ENCODE assay signal across 1 cellular context in the genomic region with DNA sequence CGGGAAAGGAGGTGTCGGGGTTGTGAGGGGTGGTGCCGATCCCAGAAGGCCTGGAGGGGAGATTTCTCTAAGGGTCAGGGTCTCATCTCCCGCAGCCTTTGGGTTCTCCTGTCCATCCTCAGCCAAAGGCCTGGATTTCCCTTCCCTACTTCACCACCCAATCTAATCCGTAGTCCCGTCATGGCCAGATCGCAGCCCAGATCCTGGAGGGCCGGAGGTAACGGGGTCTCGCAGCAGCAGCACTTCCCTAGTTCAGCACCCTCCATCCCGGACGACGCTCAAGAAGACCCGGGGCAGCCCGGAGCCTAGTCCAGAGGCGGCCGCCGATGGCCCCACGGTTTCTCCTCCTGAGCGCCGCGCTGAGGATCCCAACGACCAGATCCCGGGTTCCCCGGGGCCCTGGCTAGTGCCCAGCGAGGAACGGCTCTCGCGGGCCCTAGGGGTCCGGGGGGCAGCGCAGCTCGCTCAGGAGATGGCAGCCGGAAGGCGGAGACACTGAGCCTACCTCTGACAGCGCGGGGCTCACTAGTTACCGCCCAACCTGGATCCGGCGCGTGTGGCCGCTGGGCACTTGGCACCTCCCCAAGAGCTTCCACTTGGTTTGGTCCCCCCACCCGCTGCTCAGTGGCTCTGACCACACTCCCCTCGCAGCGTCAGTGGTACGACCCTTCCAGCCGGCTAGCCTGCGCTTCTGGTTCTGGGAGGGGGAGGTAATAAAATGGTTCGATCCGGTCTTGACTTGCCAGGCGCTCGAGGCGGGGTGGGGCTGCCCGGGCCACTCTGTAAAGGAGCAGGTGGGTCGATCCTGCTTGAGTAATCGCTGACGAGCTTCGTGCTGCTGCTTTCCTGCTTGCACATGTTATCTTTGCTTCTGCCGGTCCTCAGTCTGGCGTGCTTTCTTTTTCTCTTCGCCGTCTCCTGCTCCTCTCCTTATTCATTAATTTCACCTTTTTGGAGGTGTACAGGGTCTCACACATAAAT.
A peak's percentile ranks its signal among the peaks of the same experiment; 100 is the strongest.
TF ChIP-seq lines count a peak whose summit lies in the region.

No MANE protein-coding gene starts in this region.

TF ChIP-seq in HEK293, 187 proteins besides CTCF, POLR2A, EP300 and RAD21 (continued from another document and continues in another):
- TF ChIP-seq, protein P1, sequence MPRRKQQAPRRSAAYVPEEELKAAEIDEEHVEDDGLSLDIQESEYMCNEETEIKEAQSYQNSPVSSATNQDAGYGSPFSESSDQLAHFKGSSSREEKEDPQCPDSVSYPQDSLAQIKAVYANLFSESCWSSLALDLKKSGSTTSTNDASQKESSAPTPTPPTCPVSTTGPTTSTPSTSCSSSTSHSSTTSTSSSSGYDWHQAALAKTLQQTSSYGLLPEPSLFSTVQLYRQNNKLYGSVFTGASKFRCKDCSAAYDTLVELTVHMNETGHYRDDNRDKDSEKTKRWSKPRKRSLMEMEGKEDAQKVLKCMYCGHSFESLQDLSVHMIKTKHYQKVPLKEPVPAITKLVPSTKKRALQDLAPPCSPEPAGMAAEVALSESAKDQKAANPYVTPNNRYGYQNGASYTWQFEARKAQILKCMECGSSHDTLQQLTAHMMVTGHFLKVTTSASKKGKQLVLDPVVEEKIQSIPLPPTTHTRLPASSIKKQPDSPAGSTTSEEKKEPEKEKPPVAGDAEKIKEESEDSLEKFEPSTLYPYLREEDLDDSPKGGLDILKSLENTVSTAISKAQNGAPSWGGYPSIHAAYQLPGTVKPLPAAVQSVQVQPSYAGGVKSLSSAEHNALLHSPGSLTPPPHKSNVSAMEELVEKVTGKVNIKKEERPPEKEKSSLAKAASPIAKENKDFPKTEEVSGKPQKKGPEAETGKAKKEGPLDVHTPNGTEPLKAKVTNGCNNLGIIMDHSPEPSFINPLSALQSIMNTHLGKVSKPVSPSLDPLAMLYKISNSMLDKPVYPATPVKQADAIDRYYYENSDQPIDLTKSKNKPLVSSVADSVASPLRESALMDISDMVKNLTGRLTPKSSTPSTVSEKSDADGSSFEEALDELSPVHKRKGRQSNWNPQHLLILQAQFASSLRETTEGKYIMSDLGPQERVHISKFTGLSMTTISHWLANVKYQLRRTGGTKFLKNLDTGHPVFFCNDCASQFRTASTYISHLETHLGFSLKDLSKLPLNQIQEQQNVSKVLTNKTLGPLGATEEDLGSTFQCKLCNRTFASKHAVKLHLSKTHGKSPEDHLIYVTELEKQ (tag by site-specific recombination; IDR thresholded peaks at IDR 0.05; ENCODE audit: borderline replicate concordance): no peak
- TF ChIP-seq ZNF571 (tag by site-specific recombination; IDR thresholded peaks at IDR 0.05): no peak
- no peak for TF ChIP-seq ZNF624 (tag by site-specific recombination; IDR thresholded peaks at IDR 0.05)
- TF ChIP-seq, protein P2, sequence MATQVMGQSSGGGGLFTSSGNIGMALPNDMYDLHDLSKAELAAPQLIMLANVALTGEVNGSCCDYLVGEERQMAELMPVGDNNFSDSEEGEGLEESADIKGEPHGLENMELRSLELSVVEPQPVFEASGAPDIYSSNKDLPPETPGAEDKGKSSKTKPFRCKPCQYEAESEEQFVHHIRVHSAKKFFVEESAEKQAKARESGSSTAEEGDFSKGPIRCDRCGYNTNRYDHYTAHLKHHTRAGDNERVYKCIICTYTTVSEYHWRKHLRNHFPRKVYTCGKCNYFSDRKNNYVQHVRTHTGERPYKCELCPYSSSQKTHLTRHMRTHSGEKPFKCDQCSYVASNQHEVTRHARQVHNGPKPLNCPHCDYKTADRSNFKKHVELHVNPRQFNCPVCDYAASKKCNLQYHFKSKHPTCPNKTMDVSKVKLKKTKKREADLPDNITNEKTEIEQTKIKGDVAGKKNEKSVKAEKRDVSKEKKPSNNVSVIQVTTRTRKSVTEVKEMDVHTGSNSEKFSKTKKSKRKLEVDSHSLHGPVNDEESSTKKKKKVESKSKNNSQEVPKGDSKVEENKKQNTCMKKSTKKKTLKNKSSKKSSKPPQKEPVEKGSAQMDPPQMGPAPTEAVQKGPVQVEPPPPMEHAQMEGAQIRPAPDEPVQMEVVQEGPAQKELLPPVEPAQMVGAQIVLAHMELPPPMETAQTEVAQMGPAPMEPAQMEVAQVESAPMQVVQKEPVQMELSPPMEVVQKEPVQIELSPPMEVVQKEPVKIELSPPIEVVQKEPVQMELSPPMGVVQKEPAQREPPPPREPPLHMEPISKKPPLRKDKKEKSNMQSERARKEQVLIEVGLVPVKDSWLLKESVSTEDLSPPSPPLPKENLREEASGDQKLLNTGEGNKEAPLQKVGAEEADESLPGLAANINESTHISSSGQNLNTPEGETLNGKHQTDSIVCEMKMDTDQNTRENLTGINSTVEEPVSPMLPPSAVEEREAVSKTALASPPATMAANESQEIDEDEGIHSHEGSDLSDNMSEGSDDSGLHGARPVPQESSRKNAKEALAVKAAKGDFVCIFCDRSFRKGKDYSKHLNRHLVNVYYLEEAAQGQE (tag by site-specific recombination; IDR thresholded peaks at IDR 0.05): peak; percentile 87
- peak; percentile 61; the same call in 1 of the 2 replicates for TF ChIP-seq ZBTB48 (tag by site-specific recombination; IDR thresholded peaks at IDR 0.05)
- TF ChIP-seq ZNF549 (tag by site-specific recombination; IDR thresholded peaks at IDR 0.05): no peak
- peak; percentile 50 for TF ChIP-seq ZNF561 (tag by site-specific recombination; IDR thresholded peaks at IDR 0.05; ENCODE audit: borderline replicate concordance)
- peak; percentile 66; the same call in 1 of the 2 replicates for TF ChIP-seq BCL11A (tag by site-specific recombination; IDR thresholded peaks at IDR 0.05; ENCODE audit: low read depth)
- TF ChIP-seq ZNF324 (tag by site-specific recombination; IDR thresholded peaks at IDR 0.05): peak; percentile 92
- TF ChIP-seq ZNF157 (tag by site-specific recombination; IDR thresholded peaks at IDR 0.05): no peak
- TF ChIP-seq ZNF335 (tag by site-specific recombination; conservative IDR thresholded peaks at IDR 0.05): peak; percentile 68
- TF ChIP-seq ZNF555 (tag by site-specific recombination; conservative IDR thresholded peaks at IDR 0.05): no peak
- 0 out of 2 replicates have a peak, but pooled peaks have one; percentile 45 for TF ChIP-seq BCL11B (tag by site-specific recombination; IDR thresholded peaks at IDR 0.05; ENCODE audit: low read depth)
- no peak for TF ChIP-seq SALL2 (tag by site-specific recombination; IDR thresholded peaks at IDR 0.05; ENCODE audit: borderline replicate concordance)
- peak; percentile 20; the same call in 1 of the 2 replicates for TF ChIP-seq ZNF558 (tag by site-specific recombination; IDR thresholded peaks at IDR 0.05)
- peak; percentile 85 for TF ChIP-seq ZNF629 (tag by site-specific recombination; IDR thresholded peaks at IDR 0.05)
- peak; percentile 60; the same call in 1 of the 2 replicates for TF ChIP-seq KLF9 (tag by site-specific recombination; IDR thresholded peaks at IDR 0.05; ENCODE audit: low read depth)
- no peak for TF ChIP-seq MYNN (tag by site-specific recombination; IDR thresholded peaks at IDR 0.05; ENCODE audit: borderline replicate concordance)
- TF ChIP-seq ZNF10 (tag by site-specific recombination; IDR thresholded peaks at IDR 0.05): peak; percentile 84
- TF ChIP-seq OVOL3 (tag by site-specific recombination; IDR thresholded peaks at IDR 0.05): no peak
- TF ChIP-seq, protein P3, sequence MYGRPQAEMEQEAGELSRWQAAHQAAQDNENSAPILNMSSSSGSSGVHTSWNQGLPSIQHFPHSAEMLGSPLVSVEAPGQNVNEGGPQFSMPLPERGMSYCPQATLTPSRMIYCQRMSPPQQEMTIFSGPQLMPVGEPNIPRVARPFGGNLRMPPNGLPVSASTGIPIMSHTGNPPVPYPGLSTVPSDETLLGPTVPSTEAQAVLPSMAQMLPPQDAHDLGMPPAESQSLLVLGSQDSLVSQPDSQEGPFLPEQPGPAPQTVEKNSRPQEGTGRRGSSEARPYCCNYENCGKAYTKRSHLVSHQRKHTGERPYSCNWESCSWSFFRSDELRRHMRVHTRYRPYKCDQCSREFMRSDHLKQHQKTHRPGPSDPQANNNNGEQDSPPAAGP (tag by site-specific recombination; IDR thresholded peaks at IDR 0.05): peak; percentile 88
- TF ChIP-seq, protein P4, sequence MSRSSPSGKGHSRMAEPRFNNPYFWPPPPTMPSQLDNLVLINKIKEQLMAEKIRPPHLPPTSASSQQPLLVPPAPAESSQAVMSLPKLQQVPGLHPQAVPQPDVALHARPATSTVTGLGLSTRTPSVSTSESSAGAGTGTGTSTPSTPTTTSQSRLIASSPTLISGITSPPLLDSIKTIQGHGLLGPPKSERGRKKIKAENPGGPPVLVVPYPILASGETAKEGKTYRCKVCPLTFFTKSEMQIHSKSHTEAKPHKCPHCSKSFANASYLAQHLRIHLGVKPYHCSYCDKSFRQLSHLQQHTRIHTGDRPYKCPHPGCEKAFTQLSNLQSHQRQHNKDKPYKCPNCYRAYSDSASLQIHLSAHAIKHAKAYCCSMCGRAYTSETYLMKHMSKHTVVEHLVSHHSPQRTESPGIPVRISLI (tag by site-specific recombination; IDR thresholded peaks at IDR 0.05): no peak
- TF ChIP-seq, protein P5, sequence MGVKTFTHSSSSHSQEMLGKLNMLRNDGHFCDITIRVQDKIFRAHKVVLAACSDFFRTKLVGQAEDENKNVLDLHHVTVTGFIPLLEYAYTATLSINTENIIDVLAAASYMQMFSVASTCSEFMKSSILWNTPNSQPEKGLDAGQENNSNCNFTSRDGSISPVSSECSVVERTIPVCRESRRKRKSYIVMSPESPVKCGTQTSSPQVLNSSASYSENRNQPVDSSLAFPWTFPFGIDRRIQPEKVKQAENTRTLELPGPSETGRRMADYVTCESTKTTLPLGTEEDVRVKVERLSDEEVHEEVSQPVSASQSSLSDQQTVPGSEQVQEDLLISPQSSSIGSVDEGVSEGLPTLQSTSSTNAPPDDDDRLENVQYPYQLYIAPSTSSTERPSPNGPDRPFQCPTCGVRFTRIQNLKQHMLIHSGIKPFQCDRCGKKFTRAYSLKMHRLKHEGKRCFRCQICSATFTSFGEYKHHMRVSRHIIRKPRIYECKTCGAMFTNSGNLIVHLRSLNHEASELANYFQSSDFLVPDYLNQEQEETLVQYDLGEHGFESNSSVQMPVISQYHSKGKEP (tag by site-specific recombination; IDR thresholded peaks at IDR 0.05): 0 out of 2 replicates have a peak, but pooled peaks have one; percentile 57
- TF ChIP-seq GLIS1 (tag by site-specific recombination; IDR thresholded peaks at IDR 0.05): peak; percentile 88
- TF ChIP-seq SP2 (tag by site-specific recombination; IDR thresholded peaks at IDR 0.05): peak; percentile 83
- TF ChIP-seq ZFP3 (tag by site-specific recombination; IDR thresholded peaks at IDR 0.05; ENCODE audit: low read depth): no peak
- peak; percentile 73; the same call in 1 of the 2 replicates for TF ChIP-seq ZNF76 (tag by site-specific recombination; IDR thresholded peaks at IDR 0.05; ENCODE audit: borderline replicate concordance, low read depth)
- peak; percentile 85; the same call in 1 of the 2 replicates for TF ChIP-seq SP7 (tag by site-specific recombination; IDR thresholded peaks at IDR 0.05)
- no peak for TF ChIP-seq ZNF664 (tag by site-specific recombination; IDR thresholded peaks at IDR 0.05)
- TF ChIP-seq, protein P6, sequence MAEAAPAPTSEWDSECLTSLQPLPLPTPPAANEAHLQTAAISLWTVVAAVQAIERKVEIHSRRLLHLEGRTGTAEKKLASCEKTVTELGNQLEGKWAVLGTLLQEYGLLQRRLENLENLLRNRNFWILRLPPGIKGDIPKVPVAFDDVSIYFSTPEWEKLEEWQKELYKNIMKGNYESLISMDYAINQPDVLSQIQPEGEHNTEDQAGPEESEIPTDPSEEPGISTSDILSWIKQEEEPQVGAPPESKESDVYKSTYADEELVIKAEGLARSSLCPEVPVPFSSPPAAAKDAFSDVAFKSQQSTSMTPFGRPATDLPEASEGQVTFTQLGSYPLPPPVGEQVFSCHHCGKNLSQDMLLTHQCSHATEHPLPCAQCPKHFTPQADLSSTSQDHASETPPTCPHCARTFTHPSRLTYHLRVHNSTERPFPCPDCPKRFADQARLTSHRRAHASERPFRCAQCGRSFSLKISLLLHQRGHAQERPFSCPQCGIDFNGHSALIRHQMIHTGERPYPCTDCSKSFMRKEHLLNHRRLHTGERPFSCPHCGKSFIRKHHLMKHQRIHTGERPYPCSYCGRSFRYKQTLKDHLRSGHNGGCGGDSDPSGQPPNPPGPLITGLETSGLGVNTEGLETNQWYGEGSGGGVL (tag by site-specific recombination; IDR thresholded peaks at IDR 0.05): peak; percentile 49; the same call in 1 of the 2 replicates
- TF ChIP-seq ZIC2 (tag by site-specific recombination; IDR thresholded peaks at IDR 0.05): peak; percentile 89
- TF ChIP-seq ZNF24 (tag by site-specific recombination; IDR thresholded peaks at IDR 0.05): peak; percentile 55; the same call in 1 of the 2 replicates
- TF ChIP-seq FEZF1 (tag by site-specific recombination; IDR thresholded peaks at IDR 0.05): 0 out of 2 replicates have a peak, but pooled peaks have one; percentile 8
- TF ChIP-seq, protein P7, sequence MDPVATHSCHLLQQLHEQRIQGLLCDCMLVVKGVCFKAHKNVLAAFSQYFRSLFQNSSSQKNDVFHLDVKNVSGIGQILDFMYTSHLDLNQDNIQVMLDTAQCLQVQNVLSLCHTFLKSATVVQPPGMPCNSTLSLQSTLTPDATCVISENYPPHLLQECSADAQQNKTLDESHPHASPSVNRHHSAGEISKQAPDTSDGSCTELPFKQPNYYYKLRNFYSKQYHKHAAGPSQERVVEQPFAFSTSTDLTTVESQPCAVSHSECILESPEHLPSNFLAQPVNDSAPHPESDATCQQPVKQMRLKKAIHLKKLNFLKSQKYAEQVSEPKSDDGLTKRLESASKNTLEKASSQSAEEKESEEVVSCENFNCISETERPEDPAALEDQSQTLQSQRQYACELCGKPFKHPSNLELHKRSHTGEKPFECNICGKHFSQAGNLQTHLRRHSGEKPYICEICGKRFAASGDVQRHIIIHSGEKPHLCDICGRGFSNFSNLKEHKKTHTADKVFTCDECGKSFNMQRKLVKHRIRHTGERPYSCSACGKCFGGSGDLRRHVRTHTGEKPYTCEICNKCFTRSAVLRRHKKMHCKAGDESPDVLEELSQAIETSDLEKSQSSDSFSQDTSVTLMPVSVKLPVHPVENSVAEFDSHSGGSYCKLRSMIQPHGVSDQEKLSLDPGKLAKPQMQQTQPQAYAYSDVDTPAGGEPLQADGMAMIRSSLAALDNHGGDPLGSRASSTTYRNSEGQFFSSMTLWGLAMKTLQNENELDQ (tag by site-specific recombination; IDR thresholded peaks at IDR 0.05; ENCODE audit: low read depth): peak; percentile 83
- peak; percentile 98 for TF ChIP-seq ZNF341 (tag by site-specific recombination; IDR thresholded peaks at IDR 0.05; ENCODE audit: low read depth)
- peak; percentile 70; the same call in 1 of the 2 replicates for TF ChIP-seq ZNF660 (tag by site-specific recombination; IDR thresholded peaks at IDR 0.05)
- peak; percentile 94 for TF ChIP-seq KLF8 (tag by site-specific recombination; IDR thresholded peaks at IDR 0.05)
- TF ChIP-seq KLF7 (tag by site-specific recombination; IDR thresholded peaks at IDR 0.05; ENCODE audit: borderline replicate concordance): peak; percentile 91
- TF ChIP-seq, protein P8, sequence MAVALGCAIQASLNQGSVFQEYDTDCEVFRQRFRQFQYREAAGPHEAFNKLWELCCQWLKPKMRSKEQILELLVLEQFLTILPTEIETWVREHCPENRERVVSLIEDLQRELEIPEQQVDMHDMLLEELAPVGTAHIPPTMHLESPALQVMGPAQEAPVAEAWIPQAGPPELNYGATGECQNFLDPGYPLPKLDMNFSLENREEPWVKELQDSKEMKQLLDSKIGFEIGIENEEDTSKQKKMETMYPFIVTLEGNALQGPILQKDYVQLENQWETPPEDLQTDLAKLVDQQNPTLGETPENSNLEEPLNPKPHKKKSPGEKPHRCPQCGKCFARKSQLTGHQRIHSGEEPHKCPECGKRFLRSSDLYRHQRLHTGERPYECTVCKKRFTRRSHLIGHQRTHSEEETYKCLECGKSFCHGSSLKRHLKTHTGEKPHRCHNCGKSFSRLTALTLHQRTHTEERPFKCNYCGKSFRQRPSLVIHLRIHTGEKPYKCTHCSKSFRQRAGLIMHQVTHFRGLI (tag by site-specific recombination; IDR thresholded peaks at IDR 0.05): peak; percentile 99
- peak; percentile 94 for TF ChIP-seq ZBTB17 (tag by site-specific recombination; IDR thresholded peaks at IDR 0.05)
